Comparison of ENCODE assay signal across 1 cellular context in genomic region chr1:178819123-178819522, GRCh38.
TF ChIP-seq lines count a peak whose summit lies in the region.

No MANE protein-coding gene starts in this region.

TF ChIP-seq in HepG2, 621 proteins besides CTCF, POLR2A, EP300 and RAD21:
- TF ChIP-seq ZNF121 (CRISPR knock-in tag; IDR thresholded peaks at IDR 0.05) = peak; percentile 3; the same call in 1 of the 2 replicates
- no peak for TF ChIP-seq ZNF432 (CRISPR knock-in tag; IDR thresholded peaks at IDR 0.05; ENCODE audit: borderline replicate concordance)
TF ChIP-seq in HepG2: peak in this region for 1.
